ENCODE assay signal across 9 cellular contexts in genomic region chr5:168295574-168296201, GRCh38. TPM values are rescaled to one million over a fixed set of nuclear protein-coding genes. Genes with fewer than 3 reads are reported as not detected.
DNase-seq lines count a peak whose midpoint lies in the region; ATAC-seq and TF ChIP-seq lines count a peak whose summit lies in the region.
"Had no signal": no experiment of that assay in that cellular context is flagged by ENCODE, and none has a peak within 500 bp of the region (broad histone marks: within the 10 kb centered on the region; RNA-seq: fewer than 3 reads in every experiment).

No MANE protein-coding gene starts in this region.

- peak overlapping the region; percentile 48 for H3K27ac ChIP-seq in PC-9
- peak overlapping the region; percentile 16 to 28 for H3K27ac ChIP-seq in esophagus (ENCODE audit: low read depth in 2 of 2, low read length in 1 of 2)

- H3K27me3 ChIP-seq in PC-9 (ENCODE audit: insufficient read depth, low read depth) (no peaks in the 10 kb centered on the region), esophagus (ENCODE audit: control insufficient read depth in 1 of 2, insufficient read depth in 2 of 2, low read length in 2 of 2) (no peaks in the 10 kb centered on the region)

- POLR2A ChIA-PET in PC-9 (lab: Charles Lee; ENCODE audit: unreplicated experiment) = interaction anchor here (0.6 to 0.9 kb wide), 6 partner anchors 18 to 106 kb away, joined by 3 to 8 read pairs (median 4); no protein-coding TSS in a partner anchor

- H3K9me3 Mint-ChIP-seq in stimulated activated naive B cell treated with anti-CD40 and anti-IgM and Interleukin-4, amounts not matched to agents 10 μg/mL and 1 μg/mL and 100 μg/mL, for 72 hours = peaks cover 0 to 1% of the 10 kb centered on the region in 2 donors
- no peaks in the 10 kb centered on the region for H3K9me3 Mint-ChIP-seq in activated CD4-positive, alpha-beta T cell treated with anti-CD3 and anti-CD28 coated beads, Interleukin-2, amount 10 ng/mL, durations not matched to agents 24 days and 14 days

- peaks cover 14% of the 10 kb centered on the region for H3K36me3 ChIP-seq in PC-9 (ENCODE audit: low read depth)
- no peaks in the 10 kb centered on the region for H3K36me3 ChIP-seq in esophagus (ENCODE audit: control insufficient read depth in 2 of 2, insufficient read depth in 2 of 2, low read length in 1 of 2)

- peaks cover 94% of the 10 kb centered on the region for H3K79me2 ChIP-seq in PC-9 (ENCODE audit: low read depth)

- peak; percentile 39 for DNase-seq in COLO829 (ENCODE audit: low spot score)
- DNase-seq in PC-9 = peak; percentile 75 to 82
- DNase-seq in myocyte (ENCODE audit: low read depth) = peak; percentile 42
- no peak for DNase-seq in NCI-H1105 treated with DMSO at 0.1 percent for 48 hours (lab: John Stamatoyannopoulos, UW)
- no peak for DNase-seq in stimulated activated naive B cell treated with anti-CD40 and anti-IgM and Interleukin-4, amounts not matched to agents 10 μg/mL and 1 μg/mL and 100 μg/mL, for 72 hours
- no peak for DNase-seq in activated CD4-positive, alpha-beta T cell treated with anti-CD3 and anti-CD28 coated beads, Interleukin-2, amount 10 ng/mL, durations not matched to agents 24 days and 14 days
- DNase-seq: activated CD4-positive, alpha-beta T cell treated with anti-CD3 and anti-CD28 coated beads, Interleukin-2, amount 50 U/mL, for 48 hours had no signal

- 38 to 39% methylated on average over 12 of the region's 12 CpGs for WGBS in esophagus, 2 donors

- BruUV-seq in PC-9 (replicated peaks; lab: Mats Ljungman, UMichigan) = no TSS peak

- peaks cover 39% of the 10 kb centered on the region for H4K20me1 ChIP-seq in PC-9 (ENCODE audit: insufficient read depth)

- H3K4me2 ChIP-seq in PC-9 = peak overlapping the region; percentile 96

- H3K4me1 Mint-ChIP-seq in stimulated activated naive B cell treated with anti-CD40 and anti-IgM and Interleukin-4, amounts not matched to agents 10 μg/mL and 1 μg/mL and 100 μg/mL, for 72 hours = peaks cover 4 to 15% of the 10 kb centered on the region in 2 donors
- H3K4me1 Mint-ChIP-seq in activated CD4-positive, alpha-beta T cell treated with anti-CD3 and anti-CD28 coated beads, Interleukin-2, amount 10 ng/mL, durations not matched to agents 24 days and 14 days = peaks cover 2% of the 10 kb centered on the region

- H3K4me3 ChIP-seq in PC-9 (peak overlapping the region; percentile 63; the same call in 1 of the 2 replicates), esophagus (ENCODE audit: low read depth in 1 of 2, low read length in 2 of 2) (peak overlapping the region; percentile 21 to 25)

- no peak for ATAC-seq in HG03571 (IDR thresholded peaks at IDR 0.05; ENCODE audit: unreplicated experiment)
- no peak for ATAC-seq in stimulated activated naive B cell treated with anti-CD40 and anti-IgM and Interleukin-4, amounts not matched to agents 10 μg/mL and 1 μg/mL and 100 μg/mL, for 72 hours (replicated peaks)

- H3K9me2 ChIP-seq in PC-9 (ENCODE audit: insufficient read depth) = no peaks in the 10 kb centered on the region

- intact Hi-C loops in PC-9 (cut with micrococcal nuclease; ENCODE audit: unreplicated experiment) = loop anchor here (1.0 kb wide), 2 partner anchors 21 to 51 kb away; no protein-coding TSS in a partner anchor
- intact Hi-C loops in activated CD4-positive, alpha-beta T cell treated with anti-CD3 and anti-CD28 coated beads, Interleukin-2, amount 10 ng/mL, durations not matched to agents 24 days and 14 days (cut with micrococcal nuclease) = no loop called here

- H2AFZ ChIP-seq in PC-9 = no peak overlapping the region

- H3K4me1 ChIP-seq in PC-9 (replicated peaks; ENCODE audit: insufficient read depth) (peaks cover 66% of the 10 kb centered on the region), esophagus (ENCODE audit: control insufficient read depth in 2 of 2, insufficient read depth in 2 of 2, low read length in 1 of 2) (peaks cover 3 to 6% of the 10 kb centered on the region in 2 donors)

- H3K27ac Mint-ChIP-seq in stimulated activated naive B cell treated with anti-CD40 and anti-IgM and Interleukin-4, amounts not matched to agents 10 μg/mL and 1 μg/mL and 100 μg/mL, for 72 hours = no peak overlapping the region
- no peak overlapping the region for H3K27ac Mint-ChIP-seq in activated CD4-positive, alpha-beta T cell treated with anti-CD3 and anti-CD28 coated beads, Interleukin-2, amount 10 ng/mL, durations not matched to agents 24 days and 14 days

- no peaks in the 10 kb centered on the region for H3K9me3 ChIP-seq in PC-9 (ENCODE audit: insufficient read depth, low read depth)
- H3K9me3 ChIP-seq in esophagus (ENCODE audit: control insufficient read depth in 2 of 2, insufficient read depth in 1 of 2, low read depth in 1 of 2, low read length in 1 of 2) = no peaks in the 10 kb centered on the region

- peaks cover 23% of the 10 kb centered on the region; the same call in 1 of the 2 replicates for H3F3A ChIP-seq in PC-9 (ENCODE audit: insufficient read depth, low read depth)

- CTCF ChIA-PET in PC-9 (lab: Charles Lee) = interaction anchor here (0.7 to 1.4 kb wide), 6 partner anchors 18 to 192 kb away, joined by 3 to 6 read pairs (median 4); no protein-coding TSS in a partner anchor

- no peak overlapping the region for H3K4me3 Mint-ChIP-seq in stimulated activated naive B cell treated with anti-CD40 and anti-IgM and Interleukin-4, amounts not matched to agents 10 μg/mL and 1 μg/mL and 100 μg/mL, for 72 hours
- no peak overlapping the region for H3K4me3 Mint-ChIP-seq in activated CD4-positive, alpha-beta T cell treated with anti-CD3 and anti-CD28 coated beads, Interleukin-2, amount 10 ng/mL, durations not matched to agents 24 days and 14 days

- H3K27me3 Mint-ChIP-seq in stimulated activated naive B cell treated with anti-CD40 and anti-IgM and Interleukin-4, amounts not matched to agents 10 μg/mL and 1 μg/mL and 100 μg/mL, for 72 hours = peaks cover 31 to 48% of the 10 kb centered on the region in 2 donors
- peaks cover 22% of the 10 kb centered on the region for H3K27me3 Mint-ChIP-seq in activated CD4-positive, alpha-beta T cell treated with anti-CD3 and anti-CD28 coated beads, Interleukin-2, amount 10 ng/mL, durations not matched to agents 24 days and 14 days

- TF ChIP-seq CTCF in PC-9 (conservative IDR thresholded peaks at IDR 0.05) = peak; percentile 78

- peaks cover 0 to 1% of the 10 kb centered on the region in 2 donors for H3K36me3 Mint-ChIP-seq in stimulated activated naive B cell treated with anti-CD40 and anti-IgM and Interleukin-4, amounts not matched to agents 10 μg/mL and 1 μg/mL and 100 μg/mL, for 72 hours
- no peaks in the 10 kb centered on the region for H3K36me3 Mint-ChIP-seq in activated CD4-positive, alpha-beta T cell treated with anti-CD3 and anti-CD28 coated beads, Interleukin-2, amount 10 ng/mL, durations not matched to agents 24 days and 14 days (ENCODE audit: low read depth)

RNA-seq across cellular contexts. Expression of gene WWC1, which starts 4.2 kb away (rescaled TPM):
- total RNA-seq in PC-9 (2021) (79.5 and 97.7 TPM in 2 replicates), myocyte (0.03 TPM in 1 of 2 replicates, not detected in the other)
- 10 to 100 TPM; 21.7 to 55.2 TPM for polyA plus RNA-seq in esophagus
- polyA plus RNA-seq in myocyte (2012) = 0.48 TPM
- total RNA-seq in activated CD4-positive, alpha-beta T cell treated with anti-CD3 and anti-CD28 coated beads, Interleukin-2, amount 10 ng/mL, durations not matched to agents 24 days and 14 days = 1.1 and 2.4 TPM in 2 replicates

Comparison
In these comparisons a context has a peak if more than half of its experiments do, and no peak if none do; other contexts are left out.
1. DNase-seq: peak in COLO829 (single experiment), PC-9 (2 of 2) and myocyte (single experiment); none in NCI-H1105 treated with DMSO at 0.1 percent for 48 hours (single experiment), stimulated activated naive B cell treated with anti-CD40 and anti-IgM and Interleukin-4, amounts not matched to agents 10 μg/mL and 1 μg/mL and 100 μg/mL, for 72 hours (single experiment) and activated CD4-positive, alpha-beta T cell treated with anti-CD3 and anti-CD28 coated beads, Interleukin-2, amount 10 ng/mL, durations not matched to agents 24 days and 14 days (single experiment).
2. RNA of gene WWC1, which starts 4.2 kb away (total RNA-seq): 79.5 to 97.7 TPM in PC-9; 1.1 to 2.4 TPM in activated CD4-positive, alpha-beta T cell treated with anti-CD3 and anti-CD28 coated beads, Interleukin-2, amount 10 ng/mL, durations not matched to agents 24 days and 14 days and 0.03 TPM in myocyte; every median in the first group is over 10 times any median in the second.